In genomic region chr18:37779220-37779619, GRCh38 we compare ENCODE assay signal across 7 cellular contexts.
"Had no signal": no experiment of that assay in that cellular context is flagged by ENCODE, and none has a peak within 500 bp of the region (broad histone marks: within the 10 kb centered on the region; RNA-seq: fewer than 3 reads in every experiment).

No MANE protein-coding gene starts in this region.

- H3K9me3 ChIP-seq: MG63, SK-N-SH had no signal

- H3K9ac ChIP-seq: SK-N-SH had no signal

- H3K36me3 ChIP-seq: MG63 had no signal

- ATAC-seq: PC-3, T-cell had no signal

- H3K27ac Mint-ChIP-seq: T-cell had no signal

- H3K36me3 Mint-ChIP-seq: T-cell had no signal

- H3K4me3 Mint-ChIP-seq: T-cell had no signal

- H3K27me3 ChIP-seq: MG63 had no signal

- DNase-seq: IMR-90, NCI-H1417 treated with DMSO at 0.1 percent for 48 hours had no signal

- H3K4me2 ChIP-seq: SK-N-SH had no signal

- H3K27ac ChIP-seq: RWPE1 had no signal

- H3K4me1 Mint-ChIP-seq: T-cell had no signal

- H3K4me3 ChIP-seq: MG63 had no signal
